11 cellular contexts compared by ENCODE assay signal in genomic region chr17:82104797-82105416, GRCh38. TPM values are rescaled to one million over a fixed set of nuclear protein-coding genes. Genes with fewer than 3 reads are reported as not detected.
DNase-seq lines count a peak whose midpoint lies in the region; ATAC-seq and TF ChIP-seq lines count a peak whose summit lies in the region.
"Had no signal": no experiment of that assay in that cellular context is flagged by ENCODE, and none has a peak within 500 bp of the region (broad histone marks: within the 10 kb centered on the region; RNA-seq: fewer than 3 reads in every experiment).

No MANE protein-coding gene starts in this region.

- intact Hi-C loops in Right ventricle myocardium inferior (cut with DNase I), result no loop called here

- peaks cover 20% of the 10 kb centered on the region for H3K4me1 Mint-ChIP-seq in T-helper 17 cell

- H3K36me3 ChIP-seq in cardiac muscle cell, result no peaks in the 10 kb centered on the region
- H3K36me3 ChIP-seq in tibial nerve, result no peaks in the 10 kb centered on the region

- H3K4me1 ChIP-seq in cardiac muscle cell (ENCODE audit: low read depth) (peaks cover 31% of the 10 kb centered on the region), tibial nerve (peaks cover 0 to 78% (median 44%) of the 10 kb centered on the region in 4 donors)

- DNase-seq in cardiac muscle cell (ENCODE audit: low read depth in 1 of 2, low spot score in 1 of 2), result no peak
- no peak for DNase-seq in Right ventricle myocardium inferior (ENCODE audit: missing footprints)
- DNase-seq in T-helper 17 cell, result no peak
- no peak for DNase-seq in tibial nerve (ENCODE audit: low spot score in 2 of 2)
- no peak for DNase-seq in GM13977 (ENCODE audit: low spot score)
- DNase-seq: activated CD4-positive, alpha-beta T cell treated with anti-CD3 and anti-CD28 coated beads, Interleukin-2, amount 50 U/mL, for 4 hours; MV-4-11; stimulated activated CD4-positive, alpha-beta T cell treated with anti-CD3 and anti-CD28 coated beads, Interleukin-12 subunit alpha, Interleukin-12 subunit beta, amount 100 ng/mL, for 4 hours had no signal

- in situ Hi-C loops in GM13977 (cut with MboI; ENCODE audit: low pct_unique_long_range_greater_than_20kb, low sequenced_read_pairs, unreplicated experiment), result no loop called here

- WGBS in tibial nerve, 2 donors, result 77 to 99% methylated on average over 3 to 10 of the region's 11 CpGs

- H3K27ac ChIP-seq in cardiac muscle cell (peak overlapping the region; percentile 88), layer of hippocampus (ENCODE audit: low read depth, low read length) (peak overlapping the region; percentile 18), tibial nerve (peak overlapping the region; percentile 72 to 98 (median 80))

- TF ChIP-seq EP300 in tibial nerve (IDR thresholded peaks at IDR 0.05), result no peak

- no peaks in the 10 kb centered on the region for H3K27me3 Mint-ChIP-seq in T-helper 17 cell

- H3K27ac Mint-ChIP-seq in T-helper 17 cell, result peak overlapping the region; percentile 93

- H3K4me3 ChIP-seq in cardiac muscle cell, result no peak overlapping the region
- H3K4me3 ChIP-seq in tibial nerve, result no peak overlapping the region

- ATAC-seq in Right ventricle myocardium inferior, result no peak
- ATAC-seq in T-helper 17 cell, result no peak
- no peak for ATAC-seq in HG03460 (IDR thresholded peaks at IDR 0.05; ENCODE audit: unreplicated experiment)
- no peak for ATAC-seq in HG02973 (IDR thresholded peaks at IDR 0.05; ENCODE audit: unreplicated experiment)

- H3K36me3 Mint-ChIP-seq in T-helper 17 cell (ENCODE audit: low read depth), result no peaks in the 10 kb centered on the region

- TF ChIP-seq CTCF in cardiac muscle cell (IDR thresholded peaks at IDR 0.05; ENCODE audit: low read depth, low read length) (no peak), tibial nerve (IDR thresholded peaks at IDR 0.05) (no peak), GM13977 (IDR thresholded peaks at IDR 0.05; ENCODE audit: extremely low read depth, insufficient read depth, missing control alignments) (no peak)

- H3K27me3 ChIP-seq in cardiac muscle cell (no peaks in the 10 kb centered on the region), layer of hippocampus (ENCODE audit: control insufficient read depth, insufficient read depth, low read length) (no peaks in the 10 kb centered on the region), tibial nerve (no peaks in the 10 kb centered on the region)

- H3K4me3 Mint-ChIP-seq in T-helper 17 cell, result no peak overlapping the region

- H3K9me3 ChIP-seq in cardiac muscle cell (ENCODE audit: low read depth) (no peaks in the 10 kb centered on the region), T-helper 17 cell (ENCODE audit: control insufficient read depth, low read length, poor library complexity, severe bottlenecking) (no peaks in the 10 kb centered on the region), tibial nerve (no peaks in the 10 kb centered on the region)

- TF ChIP-seq POLR2A in tibial nerve (IDR thresholded peaks at IDR 0.05), result no peak

RNA-seq across cellular contexts. Expression of gene FASN, which starts 6.9 kb away (rescaled TPM):
- 276 and 279 TPM in 2 replicates for total RNA-seq in cardiac muscle cell
- 61.8 and 85.9 TPM in 2 replicates for polyA plus RNA-seq in cardiac muscle cell
- 46.6 TPM for total RNA-seq in Right ventricle myocardium inferior
- 100 to 1,000 TPM in 1 of 2 donors, 10 to 100 TPM in 1; 87.3 to 126 TPM for total RNA-seq in T-helper 17 cell
- 100 to 1,000 TPM; 129 to 319 (median 160) TPM for total RNA-seq in tibial nerve

RNA-seq across cellular contexts. Expression of gene DUS1L, which starts 39.3 kb away (rescaled TPM):
- total RNA-seq in cardiac muscle cell (109 and 184 TPM in 2 replicates), Right ventricle myocardium inferior (59.3 TPM), T-helper 17 cell (100 to 1,000 TPM; 130 to 131 TPM), tibial nerve (100 to 1,000 TPM in 2 of 4 donors, 10 to 100 TPM in 2; 85.2 to 179 (median 106) TPM)
- 183 and 196 TPM in 2 replicates for polyA plus RNA-seq in cardiac muscle cell

RNA-seq across cellular contexts. Expression of gene GPS1, which starts 53.2 kb away (rescaled TPM):
- 231 and 235 TPM in 2 replicates for total RNA-seq in cardiac muscle cell
- polyA plus RNA-seq in cardiac muscle cell, result 223 and 257 TPM in 2 replicates
- total RNA-seq in Right ventricle myocardium inferior, result 80.9 TPM
- total RNA-seq in T-helper 17 cell, result 10 to 100 TPM; 63.2 to 66.1 TPM
- 100 to 1,000 TPM in 2 of 4 donors, 10 to 100 TPM in 2; 74.9 to 134 (median 92.9) TPM for total RNA-seq in tibial nerve

RNA-seq across cellular contexts. Expression of gene RFNG, which starts 53.3 kb away (rescaled TPM):
- total RNA-seq in cardiac muscle cell (94.6 and 104 TPM in 2 replicates), Right ventricle myocardium inferior (19.3 TPM), T-helper 17 cell (10 to 100 TPM; 26.5 to 28.3 TPM), tibial nerve (10 to 100 TPM; 43.5 to 70.2 (median 64.4) TPM)
- polyA plus RNA-seq in cardiac muscle cell, result 91.0 and 98.3 TPM in 2 replicates

Comparison
In these comparisons a context has a peak if more than half of its experiments do, and no peak if none do; other contexts are left out.
1. H3K27ac ChIP-seq: peak in every context shown above with its lines; median percentile 88 in cardiac muscle cell; 80 in tibial nerve; 18 in layer of hippocampus.